In genomic region chr3:187986514-187986934, GRCh38 we compare ENCODE assay signal across 9 cellular contexts.
DNase-seq lines count a peak whose midpoint lies in the region; ATAC-seq, FAIRE-seq and TF ChIP-seq lines count a peak whose summit lies in the region.
"Had no signal": no experiment of that assay in that cellular context is flagged by ENCODE, and none has a peak within 500 bp of the region (broad histone marks: within the 10 kb centered on the region; RNA-seq: fewer than 3 reads in every experiment).

No MANE protein-coding gene starts in this region.

- no peaks in the 10 kb centered on the region for H3K36me3 Mint-ChIP-seq in astrocyte (ENCODE audit: low read depth, unreplicated experiment)

- no peaks in the 10 kb centered on the region for H3K27me3 Mint-ChIP-seq in astrocyte (ENCODE audit: low read depth, unreplicated experiment)

- peak overlapping the region; percentile 36 for H3K4me3 Mint-ChIP-seq in astrocyte (ENCODE audit: unreplicated experiment)

- H3K4me1 Mint-ChIP-seq in astrocyte (ENCODE audit: low read depth, unreplicated experiment) = peaks cover 30% of the 10 kb centered on the region

- FAIRE-seq in astrocyte (lab: Jason Lieb, UNC) = peak; percentile 56
- no peak for FAIRE-seq in D721Med (lab: Jason Lieb, UNC)

- POLR2A ChIA-PET in PC-3 (lab: Charles Lee; ENCODE audit: unreplicated experiment) = no interaction called here

- intact Hi-C loops in PC-3 (cut with micrococcal nuclease) (no loop called here), gastrocnemius medialis (cut with DNase I; ENCODE audit: low total_unique reads) (no loop called here)

- no TSS peak for BruUV-seq in PC-3 (replicated peaks; lab: Mats Ljungman, UMichigan)

- H3K79me2 ChIP-seq in PC-3 (ENCODE audit: low read length) = no peaks in the 10 kb centered on the region
- H3K79me2 ChIP-seq in astrocyte (ENCODE audit: insufficient read depth, low read length) = no peaks in the 10 kb centered on the region

- no peaks in the 10 kb centered on the region for H3K36me3 ChIP-seq in PC-3 (ENCODE audit: low read depth, low read length)
- H3K36me3 ChIP-seq in astrocyte (ENCODE audit: insufficient read depth, low read length) = no peaks in the 10 kb centered on the region
- H3K36me3 ChIP-seq in gastrocnemius medialis = no peaks in the 10 kb centered on the region
- H3K36me3 ChIP-seq in right atrium auricular region = no peaks in the 10 kb centered on the region

- no peaks in the 10 kb centered on the region for H3K9me2 ChIP-seq in PC-3 (replicated peaks; ENCODE audit: low read length)

- ATAC-seq in PC-3 (peak; percentile 97), gastrocnemius medialis (no peak)

- TF ChIP-seq CTCF in PC-3 (conservative IDR thresholded peaks at IDR 0.05; ENCODE audit: low read depth, low read length) = no peak
- TF ChIP-seq CTCF in astrocyte (IDR thresholded peaks at IDR 0.05; ENCODE audit: insufficient read depth, low read depth, low read length) = no peak
- TF ChIP-seq CTCF in gastrocnemius medialis (IDR thresholded peaks at IDR 0.05 in 4 of 5, conservative IDR thresholded peaks at IDR 0.05 in 1 of 5) = no peak
- no peak for TF ChIP-seq CTCF in right atrium auricular region (IDR thresholded peaks at IDR 0.05)
- TF ChIP-seq CTCF in D721Med (IDR thresholded peaks at IDR 0.05; ENCODE audit: insufficient read depth, missing control alignments) = no peak

- H2AFZ ChIP-seq in PC-3 (ENCODE audit: low read length) (peak overlapping the region; percentile 23), astrocyte (ENCODE audit: low read depth, low read length) (peak overlapping the region; percentile 26)

- H3K9ac ChIP-seq in PC-3 (ENCODE audit: low read length) = peak overlapping the region; percentile 40; the same call in 1 of the 2 replicates
- H3K9ac ChIP-seq in astrocyte (ENCODE audit: low read length) = peak overlapping the region; percentile 39

- H3K4me1 ChIP-seq in PC-3 (ENCODE audit: insufficient read depth, low read length) (peaks cover 21% of the 10 kb centered on the region), astrocyte (ENCODE audit: insufficient read depth, low read length) (peaks cover 25% of the 10 kb centered on the region), gastrocnemius medialis (peaks cover 39 to 40% of the 10 kb centered on the region in 2 donors), right atrium auricular region (peaks cover 0 to 10% of the 10 kb centered on the region in 2 donors)

- H3K27me3 ChIP-seq in PC-3 (ENCODE audit: low read length) (no peaks in the 10 kb centered on the region), astrocyte (ENCODE audit: insufficient read depth, low read length) (no peaks in the 10 kb centered on the region), gastrocnemius medialis (no peaks in the 10 kb centered on the region), right atrium auricular region (no peaks in the 10 kb centered on the region)

- H3K4me2 ChIP-seq in PC-3 (ENCODE audit: low read length) (peak overlapping the region; percentile 45), astrocyte (ENCODE audit: low read length) (peak overlapping the region; percentile 62)

- CTCF ChIA-PET in PC-3 (lab: Charles Lee) = no interaction called here

- H3K4me3 ChIP-seq in PC-3 (ENCODE audit: low read length) (no peak overlapping the region), astrocyte (ENCODE audit: insufficient read depth, low read depth, low read length) (no peak overlapping the region), gastrocnemius medialis (no peak overlapping the region), right atrium auricular region (no peak overlapping the region)

- H3K9me3 Mint-ChIP-seq in astrocyte (ENCODE audit: unreplicated experiment) = no peaks in the 10 kb centered on the region

- no peaks in the 10 kb centered on the region for H3F3A ChIP-seq in PC-3 (ENCODE audit: low read length, unreplicated experiment)

- in situ Hi-C loops in gastrocnemius medialis (cut with MboI; ENCODE audit: low sequenced_read_pairs in 4 of 4) = no loop called here

- no peak for TF ChIP-seq POLR2A in gastrocnemius medialis (IDR thresholded peaks at IDR 0.05)

- H4K20me1 ChIP-seq in PC-3 (ENCODE audit: low read length) = no peaks in the 10 kb centered on the region
- no peaks in the 10 kb centered on the region for H4K20me1 ChIP-seq in astrocyte (ENCODE audit: insufficient read depth, low read length)

- H3K27ac ChIP-seq in PC-3 (ENCODE audit: low read length) = peak overlapping the region; percentile 74
- H3K27ac ChIP-seq in astrocyte (ENCODE audit: low read depth, low read length) = peak overlapping the region; percentile 77
- H3K27ac ChIP-seq in gastrocnemius medialis = peak overlapping the region; percentile 24 to 68 (median 60)
- H3K27ac ChIP-seq in right atrium auricular region = peak overlapping the region in 1 of 2 donors; percentile 40

- DNase-seq in Daoy (ENCODE audit: low read depth) (peak; percentile 93), PC-3 (peak; percentile 94), astrocyte (ENCODE audit: low read depth) (peak; percentile 96), gastrocnemius medialis (no peak), NCI-H2196 treated with DMSO at 0.1 percent for 48 hours (lab: John Stamatoyannopoulos, UW; ENCODE audit: unreplicated experiment) (no peak), NCI-H69 (lab: John Stamatoyannopoulos, UW) (no peak), right atrium auricular region (ENCODE audit: low spot score) (no peak), D721Med (ENCODE audit: insufficient read length, low spot score) (no peak)
- DNase-seq: effector CD8-positive, alpha-beta T cell had no signal

- H3K9me3 ChIP-seq in PC-3 (ENCODE audit: low read length) = no peaks in the 10 kb centered on the region
- H3K9me3 ChIP-seq in astrocyte (ENCODE audit: insufficient read depth, low read depth, low read length) = no peaks in the 10 kb centered on the region
- no peaks in the 10 kb centered on the region for H3K9me3 ChIP-seq in gastrocnemius medialis
- H3K9me3 ChIP-seq in right atrium auricular region = no peaks in the 10 kb centered on the region

- peak overlapping the region; percentile 54 for H3K27ac Mint-ChIP-seq in astrocyte (ENCODE audit: unreplicated experiment)

Comparison
In these comparisons a context has a peak if more than half of its experiments do, and no peak if none do; other contexts are left out.
1. DNase-seq: peak in Daoy (single experiment), PC-3 (single experiment) and astrocyte (single experiment); none in gastrocnemius medialis (0 of 2), NCI-H2196 treated with DMSO at 0.1 percent for 48 hours (single experiment), NCI-H69 (single experiment), right atrium auricular region (single experiment) and D721Med (single experiment).